In the genomic region with DNA sequence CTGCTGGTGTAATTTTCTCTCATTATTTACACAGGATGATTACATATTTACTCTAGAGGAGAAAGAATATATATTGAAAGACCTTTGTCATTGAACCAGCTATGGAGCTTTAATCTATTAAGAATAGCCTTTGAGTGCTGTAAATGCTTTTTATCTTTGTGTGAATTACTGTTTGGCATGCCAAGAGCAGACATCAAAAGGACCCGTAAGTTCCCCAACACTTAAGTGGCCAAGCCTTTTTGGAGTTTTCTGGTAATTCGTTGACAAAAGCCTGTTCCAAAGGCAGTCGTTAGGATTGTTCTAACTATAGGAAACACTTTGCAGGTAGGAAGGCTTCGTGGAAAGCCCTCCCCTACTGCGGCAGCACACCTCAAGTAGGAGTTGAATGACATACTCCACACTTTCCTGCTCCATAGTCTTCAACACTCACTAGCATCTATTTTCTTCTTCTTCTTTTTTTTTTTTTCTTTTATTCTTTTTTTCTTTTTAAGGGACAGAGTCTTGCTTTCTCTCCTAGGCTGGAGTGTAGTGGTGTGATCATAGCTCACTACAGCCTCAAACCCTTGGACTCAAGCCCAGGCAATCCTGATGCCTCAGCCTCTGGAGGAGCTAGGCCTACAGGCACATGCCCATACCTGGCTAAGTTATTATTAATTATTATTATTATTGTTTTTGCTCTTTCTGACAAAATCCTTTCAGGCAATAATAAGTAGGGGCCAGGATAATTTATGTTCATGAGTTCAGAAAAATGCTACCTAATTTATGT, we compare ENCODE assay signal across 18 cellular contexts.
A peak's percentile ranks its signal among the peaks of the same experiment; 100 is the strongest.
DNase-seq lines count a peak whose midpoint lies in the region; ATAC-seq, FAIRE-seq and TF ChIP-seq lines count a peak whose summit lies in the region.
"Had no signal": no experiment of that assay in that cellular context is flagged by ENCODE, and none has a peak within 500 bp of the region (broad histone marks: within the 10 kb centered on the region; RNA-seq: fewer than 3 reads in every experiment).

No MANE protein-coding gene starts in this region.

- H3K79me2 ChIP-seq in PC-3 (ENCODE audit: low read length) (no peaks in the 10 kb centered on the region), HepG2 (ENCODE audit: insufficient read depth, low read length) (no peaks in the 10 kb centered on the region)

- DNase-seq in DMS153 treated with DMSO at 0.1 percent for 48 hours (lab: John Stamatoyannopoulos, UW; ENCODE audit: unreplicated experiment) (peak; percentile 13), NCI-H128 (lab: John Stamatoyannopoulos, UW; ENCODE audit: unreplicated experiment) (peak; percentile 24), PC-3 (peak; percentile 56), HepG2 (ENCODE audit: low spot score) (peak; percentile 22), brain microvascular endothelial cell (no peak), NCI-H1694 (lab: John Stamatoyannopoulos, UW) (no peak), SW 1271 (lab: John Stamatoyannopoulos, UW) (no peak)
- DNase-seq: activated CD4-positive, CD25-positive, alpha-beta regulatory T cell treated with anti-CD3 and anti-CD28 coated beads, Interleukin-2, amount 50 U/mL, for 72 hours; activated naive CD8-positive, alpha-beta T cell treated with anti-CD3 and anti-CD28 coated beads, Interleukin-2, amount 50 U/mL, for 24 hours; hippocampal formation; NCI-H2227 treated with DMSO at 0.1 percent for 48 hours; nephron progenitor cell; stimulated activated CD4-positive, alpha-beta T cell treated with anti-CD3 and anti-CD28 coated beads, Interleukin-2, amount 100 ng/mL, for 48 hours had no signal

- H3K4me2 ChIP-seq in PC-3 (ENCODE audit: low read length) (peak overlapping the region; percentile 42), HepG2 (ENCODE audit: low read depth, low read length) (no peak overlapping the region)

- POLR2A ChIA-PET in PC-3 (lab: Charles Lee; ENCODE audit: unreplicated experiment) (interaction anchor here (0.6 kb wide), 1 partner anchor 1209 kb away, joined by 17 read pairs; the partner anchor contains the start of gene SIAH2), HepG2 (lab: Yijun Ruan, JAX) (no interaction called here)

- H3K27me3 ChIP-seq in PC-3 (ENCODE audit: low read length) (no peaks in the 10 kb centered on the region), HepG2 (ENCODE audit: control insufficient read depth in 1 of 2, insufficient read depth in 2 of 2, low read length in 2 of 2) (no peaks in the 10 kb centered on the region; a peak in 1 of 5 replicates), brain microvascular endothelial cell (replicated peaks) (no peaks in the 10 kb centered on the region)
- H3K27me3 ChIP-seq: right atrium auricular region, tibial nerve had no signal

- intact Hi-C loops in PC-3 (cut with micrococcal nuclease) (loop anchor here (1.0 kb wide), 1 partner anchor 45 kb away; no protein-coding TSS in a partner anchor), HepG2 (cut with micrococcal nuclease; ENCODE audit: unreplicated experiment) (no loop called here)

- no peak for TF ChIP-seq POLR2A in HepG2 (IDR thresholded peaks at IDR 0.05; ENCODE audit: insufficient read depth in 1 of 2, low read depth in 2 of 2, low read length in 2 of 2)

- WGBS in HepG2 (ENCODE audit: low lambda C conversion rate): 24% methylated on average over 5 of the region's 5 CpGs

- TF ChIP-seq EP300 in HepG2 (IDR thresholded peaks at IDR 0.05; ENCODE audit: low read depth in 2 of 2, low read length in 2 of 2) (no peak), HepG2 (CRISPR knock-in tag; IDR thresholded peaks at IDR 0.05; ENCODE audit: borderline replicate concordance) (no peak)

- H3K4me1 ChIP-seq in PC-3 (ENCODE audit: insufficient read depth, low read length): peaks cover 55% of the 10 kb centered on the region
- no peaks in the 10 kb centered on the region for H3K4me1 ChIP-seq in HepG2 (ENCODE audit: insufficient read depth, low read length)

- H3K27ac ChIP-seq in PC-3 (ENCODE audit: low read length): peak overlapping the region; percentile 53
- H3K27ac ChIP-seq in HepG2 (ENCODE audit: extremely low read length, insufficient read depth, low read length): no peak overlapping the region
- H3K27ac ChIP-seq in brain microvascular endothelial cell: no peak overlapping the region
- H3K27ac ChIP-seq: right atrium auricular region, tibial nerve had no signal

- TF ChIP-seq RAD21 in HepG2 (CRISPR knock-in tag; IDR thresholded peaks at IDR 0.05): no peak

- H3K36me3 ChIP-seq in PC-3 (ENCODE audit: low read depth, low read length) (no peaks in the 10 kb centered on the region), HepG2 (replicated peaks in 1 of 2; ENCODE audit: control insufficient read depth in 1 of 2, insufficient read depth in 2 of 2, low read length in 2 of 2) (no peaks in the 10 kb centered on the region), brain microvascular endothelial cell (replicated peaks) (no peaks in the 10 kb centered on the region)
- H3K36me3 ChIP-seq: right atrium auricular region, tibial nerve had no signal

- CTCF ChIA-PET in PC-3 (lab: Charles Lee) (no interaction called here), HepG2 (lab: Yijun Ruan, JAX; ENCODE audit: low intra/inter-chr PET ratio, low total read pairs) (no interaction called here)

- H3F3A ChIP-seq in PC-3 (ENCODE audit: low read length, unreplicated experiment): no peaks in the 10 kb centered on the region

- no peak for FAIRE-seq in HepG2 (lab: Jason Lieb, UNC)
- FAIRE-seq: GM12878 had no signal

- H3K9ac ChIP-seq in PC-3 (ENCODE audit: low read length) (no peak overlapping the region), HepG2 (ENCODE audit: insufficient read depth, low read depth, low read length) (no peak overlapping the region)

- no peaks in the 10 kb centered on the region for H3K9me2 ChIP-seq in PC-3 (replicated peaks; ENCODE audit: low read length)

- in situ Hi-C loops in HepG2 (cut with HindIII; ENCODE audit: extremely low pct_ligation_motif_present, low pct_unique_long_range_greater_than_20kb): no loop called here
- in situ Hi-C loops in brain microvascular endothelial cell (cut with HindIII; ENCODE audit: low pct_ligation_motif_present, low sequenced_read_pairs): no loop called here

- ATAC-seq in PC-3 (peak; percentile 53), HepG2 (no peak), HG03565 (IDR thresholded peaks at IDR 0.05; ENCODE audit: unreplicated experiment) (no peak)
- ATAC-seq: activated naive CD8-positive, alpha-beta T cell treated with anti-CD3 and anti-CD28 coated beads, Interleukin-2, amount 50 U/mL, for 24 hours; esophagus mucosa; GM12878 had no signal

- TF ChIP-seq CTCF in PC-3 (conservative IDR thresholded peaks at IDR 0.05; ENCODE audit: low read depth, low read length): no peak
- TF ChIP-seq CTCF in HepG2 (CRISPR knock-in tag; IDR thresholded peaks at IDR 0.05): no peak
- TF ChIP-seq CTCF in brain microvascular endothelial cell (IDR thresholded peaks at IDR 0.05; ENCODE audit: low read depth, low read length, missing control alignments): no peak

- H3K4me3 ChIP-seq in PC-3 (ENCODE audit: low read length) (no peak overlapping the region), HepG2 (replicated peaks in 1 of 3; ENCODE audit: insufficient read depth in 1 of 3, low read depth in 2 of 3, low read length in 3 of 3) (no peak overlapping the region), brain microvascular endothelial cell (ENCODE audit: low read depth, low read length) (no peak overlapping the region)
- H3K4me3 ChIP-seq: GM12878, right atrium auricular region, tibial nerve had no signal

- H2AFZ ChIP-seq in PC-3 (ENCODE audit: low read length): no peak overlapping the region
- H2AFZ ChIP-seq in HepG2 (ENCODE audit: low read length): no peak overlapping the region

- BruUV-seq in PC-3 (replicated peaks; lab: Mats Ljungman, UMichigan) (no TSS peak), HepG2 (replicated peaks; lab: Mats Ljungman, UMichigan) (no TSS peak)

- H4K20me1 ChIP-seq in PC-3 (ENCODE audit: low read length): no peaks in the 10 kb centered on the region
- no peaks in the 10 kb centered on the region for H4K20me1 ChIP-seq in HepG2 (ENCODE audit: insufficient read depth, low read length)

- H3K9me3 ChIP-seq in PC-3 (ENCODE audit: low read length) (no peaks in the 10 kb centered on the region), HepG2 (ENCODE audit: low read length) (no peaks in the 10 kb centered on the region)
- H3K9me3 ChIP-seq: right atrium auricular region, tibial nerve had no signal

TF ChIP-seq in HepG2, 621 proteins besides CTCF, POLR2A, EP300 and RAD21 (continues in another document):
- TF ChIP-seq ZNF282 (IDR thresholded peaks at IDR 0.05; ENCODE audit: partially characterized antibody) (no peak), ZNF569 (CRISPR knock-in tag; IDR thresholded peaks at IDR 0.05; ENCODE audit: borderline replicate concordance) (no peak), ARID2 (CRISPR knock-in tag; IDR thresholded peaks at IDR 0.05; ENCODE audit: borderline replicate concordance) (no peak), ZNF558 (CRISPR knock-in tag; IDR thresholded peaks at IDR 0.05; ENCODE audit: borderline replicate concordance) (no peak), TCF7 (IDR thresholded peaks at IDR 0.05; ENCODE audit: low read depth) (peak; percentile 69), IKZF1 (IDR thresholded peaks at IDR 0.05) (no peak), PRDM4 (CRISPR knock-in tag; IDR thresholded peaks at IDR 0.05; ENCODE audit: borderline replicate concordance) (no peak), MED1 (CRISPR knock-in tag; IDR thresholded peaks at IDR 0.05) (no peak), ZNF101 (CRISPR knock-in tag; IDR thresholded peaks at IDR 0.05; ENCODE audit: borderline replicate concordance, low read depth) (no peak), SP5 (CRISPR knock-in tag; IDR thresholded peaks at IDR 0.05; ENCODE audit: borderline replicate concordance, low read depth) (no peak), TBX3 (IDR thresholded peaks at IDR 0.05; ENCODE audit: borderline replicate concordance) (peak; percentile 52; the same call in 1 of the 2 replicates), HHEX (CRISPR knock-in tag; IDR thresholded peaks at IDR 0.05) (0 out of 2 replicates have a peak, but pooled peaks have one; percentile 39), RFX3 (CRISPR knock-in tag; IDR thresholded peaks at IDR 0.05) (no peak)

Comparison
In these comparisons a context has a peak if more than half of its experiments do, and no peak if none do; other contexts are left out.
1. DNase-seq: peak in DMS153 treated with DMSO at 0.1 percent for 48 hours (single experiment), NCI-H128 (single experiment), PC-3 (single experiment) and HepG2 (single experiment); none in brain microvascular endothelial cell (single experiment), NCI-H1694 (single experiment) and SW 1271 (0 of 2).